13 cellular contexts compared by ENCODE assay signal in the genomic region with DNA sequence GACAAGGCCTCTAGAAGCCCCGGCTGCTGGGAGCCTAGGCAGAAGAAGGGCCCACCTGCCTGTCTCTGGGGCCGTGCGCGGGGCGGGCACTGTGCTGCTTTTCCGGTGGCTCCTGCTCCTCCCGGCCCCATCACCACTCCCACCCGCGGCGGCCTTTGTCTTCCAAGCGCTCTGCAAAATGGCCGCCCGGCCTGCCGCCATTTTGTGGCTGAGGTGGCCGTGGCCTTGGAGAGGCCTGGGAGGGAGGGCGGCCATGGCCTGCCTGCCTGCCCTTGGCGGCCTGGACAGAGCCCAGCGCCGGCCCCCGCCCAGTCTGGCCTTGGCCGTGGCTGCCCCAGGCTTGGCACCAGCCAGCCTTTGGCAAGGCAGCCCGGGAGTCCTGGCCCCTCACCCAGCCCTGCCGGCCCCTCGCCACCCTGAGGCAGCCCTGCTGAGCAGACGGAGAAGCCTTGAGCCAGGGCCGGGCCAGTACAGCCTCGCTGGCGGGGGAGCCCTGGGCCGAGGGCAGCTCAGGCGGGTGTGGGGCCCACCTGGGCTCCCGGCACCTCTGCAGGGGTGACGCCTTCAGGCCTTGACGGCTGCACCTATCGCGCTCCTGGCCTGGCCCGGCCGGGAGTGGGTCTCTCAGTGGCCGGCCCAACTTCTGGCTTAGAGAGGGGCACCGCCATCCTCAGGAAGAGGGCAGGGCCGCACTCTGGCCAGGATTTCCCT. TPM values are rescaled to one million over a fixed set of nuclear protein-coding genes. Genes with fewer than 3 reads are reported as not detected.
DNase-seq lines count a peak whose midpoint lies in the region; ATAC-seq, FAIRE-seq and TF ChIP-seq lines count a peak whose summit lies in the region.
"Had no signal": no experiment of that assay in that cellular context is flagged by ENCODE, and none has a peak within 500 bp of the region (broad histone marks: within the 10 kb centered on the region; RNA-seq: fewer than 3 reads in every experiment).

No MANE protein-coding gene starts in this region.

- no peaks in the 10 kb centered on the region for H4K20me1 ChIP-seq in HCT116 (ENCODE audit: insufficient read depth)
- peaks cover 55% of the 10 kb centered on the region for H4K20me1 ChIP-seq in keratinocyte (ENCODE audit: control insufficient read depth, extremely low read depth, insufficient read depth, low read length)

- POLR2A ChIA-PET in HCT116 (lab: Charles Lee), result no interaction called here

- TF ChIP-seq CTCF in HCT116 (IDR thresholded peaks at IDR 0.05 in 2 of 3, conservative IDR thresholded peaks at IDR 0.05 in 1 of 3; ENCODE audit: borderline replicate concordance in 1 of 3, insufficient read depth in 1 of 3, low read depth in 2 of 3, low read length in 2 of 3) (no peak), body of pancreas (IDR thresholded peaks at IDR 0.05) (no peak), keratinocyte (optimal IDR thresholded peaks at IDR 0.05 in 1 of 3, IDR thresholded peaks at IDR 0.05 in 1 of 3, conservative IDR thresholded peaks at IDR 0.05 in 1 of 3; ENCODE audit: extremely low read depth in 1 of 3, insufficient read depth in 2 of 3, low read length in 3 of 3) (no peak)

- no peak for TF ChIP-seq RAD21 in HCT116 (IDR thresholded peaks at IDR 0.05; ENCODE audit: low read depth)

- H3K36me3 ChIP-seq in HCT116 (ENCODE audit: control insufficient read depth in 1 of 2, insufficient read depth in 2 of 2, low read length in 2 of 2) (peaks cover 12 to 33% of the 10 kb centered on the region in 2 experiments; a peak in 3 of 4 replicates), body of pancreas (replicated peaks in 1 of 2; ENCODE audit: insufficient read depth in 1 of 2, low read depth in 2 of 2) (peaks cover 0 to 7% of the 10 kb centered on the region in 2 donors), keratinocyte (ENCODE audit: control insufficient read depth in 2 of 2, extremely low read depth in 1 of 2, insufficient read depth in 2 of 2, low read length in 2 of 2) (peaks cover 23 to 55% of the 10 kb centered on the region in 2 experiments), skeletal muscle satellite cell (ENCODE audit: insufficient read depth, low read length) (peaks cover 92% of the 10 kb centered on the region)
- H3K36me3 ChIP-seq: WERI-Rb-1 had no signal

- H3K9ac ChIP-seq in HCT116 (ENCODE audit: low read length) (no peak overlapping the region), keratinocyte (ENCODE audit: control insufficient read depth, extremely low read depth, insufficient read depth, low read length) (peak overlapping the region; percentile 57), skeletal muscle satellite cell (ENCODE audit: low read depth, low read length) (peak overlapping the region; percentile 66)

- 0 to 15% methylated on average over 4 to 31 of the region's 40 CpGs for WGBS in body of pancreas, 2 donors

- peaks cover 2 to 39% of the 10 kb centered on the region in 2 experiments; a peak in 3 of 4 replicates for H3K4me1 ChIP-seq in HCT116 (ENCODE audit: control insufficient read depth in 1 of 2, insufficient read depth in 2 of 2, low read length in 2 of 2)
- H3K4me1 ChIP-seq in body of pancreas, result peaks cover 94% of the 10 kb centered on the region
- peaks cover 80% of the 10 kb centered on the region for H3K4me1 ChIP-seq in keratinocyte (ENCODE audit: control insufficient read depth, extremely low read depth, insufficient read depth, low read length)
- peaks cover 99% of the 10 kb centered on the region for H3K4me1 ChIP-seq in skeletal muscle satellite cell (ENCODE audit: control insufficient read depth, insufficient read depth, low read length)

- CTCF ChIA-PET in HCT116 (lab: Charles Lee), result no interaction called here

- dilution Hi-C loops in keratinocyte (cut with MboI; ENCODE audit: extremely low pct_ligation_motif_present, low sequenced_read_pairs), result no loop called here

- DNase-seq in HCT116 (ENCODE audit: low read depth, low spot score), result no peak
- DNase-seq in body of pancreas, result peak; percentile 87 to 94 (median 90)
- DNase-seq in keratinocyte (ENCODE audit: low read depth, low spot score), result no peak
- no peak for DNase-seq in stimulated activated CD4-positive, alpha-beta T cell treated with anti-CD3 and anti-CD28 coated beads, Interleukin-4, amount 100 ng/mL, for 4 hours
- DNase-seq in MV-4-11 (lab: John Stamatoyannopoulos, UW), result no peak
- DNase-seq: CD4-positive, CD25-positive, alpha-beta regulatory T cell; Karpas-422; WERI-Rb-1 had no signal

- H3K4me2 ChIP-seq in HCT116 (ENCODE audit: low read length) (no peak overlapping the region), keratinocyte (ENCODE audit: control insufficient read depth, extremely low read depth, insufficient read depth, low read depth, low read length) (peak overlapping the region; percentile 5), skeletal muscle satellite cell (ENCODE audit: low read length) (peak overlapping the region; percentile 39)

- BruUV-seq in HCT116 (replicated peaks; lab: Mats Ljungman, UMichigan), result no TSS peak

- ATAC-seq in HCT116 (no peak), body of pancreas (peak; percentile 66), HG03439 (IDR thresholded peaks at IDR 0.05; ENCODE audit: unreplicated experiment) (no peak), HG02870 (IDR thresholded peaks at IDR 0.05; ENCODE audit: unreplicated experiment) (no peak)
- ATAC-seq: activated T-helper 17 cell treated with anti-CD3 and anti-CD28 coated beads, Interleukin-2, amount 50 U/mL, for 72 hours; stimulated activated effector memory CD8-positive, alpha-beta T cell treated with anti-CD3 and anti-CD28 coated beads, Interleukin-12 subunit alpha, Interleukin-12 subunit beta, amount 100 ng/mL, for 72 hours had no signal

- H3K4me3 ChIP-seq in HCT116 (replicated peaks in 1 of 2; ENCODE audit: low read depth in 1 of 2, low read length in 2 of 2) (no peak overlapping the region), body of pancreas (no peak overlapping the region), keratinocyte (ENCODE audit: control insufficient read depth in 2 of 3, extremely low read depth in 1 of 3, insufficient read depth in 2 of 3, low read depth in 1 of 3, low read length in 3 of 3) (no peak overlapping the region), skeletal muscle satellite cell (ENCODE audit: low read length) (no peak overlapping the region)

- no peak overlapping the region for H2AFZ ChIP-seq in HCT116 (ENCODE audit: low read depth, low read length, poor library complexity, severe bottlenecking)
- H2AFZ ChIP-seq in keratinocyte (ENCODE audit: control insufficient read depth, low read length), result no peak overlapping the region

- H3K27ac ChIP-seq in HCT116 (ENCODE audit: low read depth, low read length) (peak overlapping the region; percentile 38; the same call in 1 of the 2 replicates), body of pancreas (peak overlapping the region; percentile 91 to 98 (median 96)), keratinocyte (ENCODE audit: control insufficient read depth, insufficient read depth, low read length) (peak overlapping the region; percentile 59)
- H3K27ac ChIP-seq: WERI-Rb-1 had no signal

- H3K79me2 ChIP-seq in HCT116 (ENCODE audit: insufficient read depth, low read length), result peaks cover 54% of the 10 kb centered on the region; the same call in 1 of the 2 replicates
- H3K79me2 ChIP-seq in keratinocyte (ENCODE audit: control insufficient read depth, insufficient read depth, low read length), result peaks cover 24% of the 10 kb centered on the region

- H3K9me3 ChIP-seq in HCT116 (ENCODE audit: control insufficient read depth in 1 of 2, insufficient read depth in 1 of 2, low read depth in 1 of 2, low read length in 2 of 2) (no peaks in the 10 kb centered on the region), body of pancreas (no peaks in the 10 kb centered on the region), keratinocyte (ENCODE audit: control insufficient read depth, low read depth, low read length) (no peaks in the 10 kb centered on the region), skeletal muscle satellite cell (replicated peaks; ENCODE audit: low read length) (no peaks in the 10 kb centered on the region)

- H3K9me2 ChIP-seq in HCT116 (ENCODE audit: insufficient read depth), result no peaks in the 10 kb centered on the region

- no peaks in the 10 kb centered on the region for H3K27me3 ChIP-seq in HCT116 (ENCODE audit: insufficient read depth, low read length)
- no peaks in the 10 kb centered on the region for H3K27me3 ChIP-seq in body of pancreas
- no peaks in the 10 kb centered on the region for H3K27me3 ChIP-seq in keratinocyte (ENCODE audit: control insufficient read depth, extremely low read depth, insufficient read depth, low read length)
- H3K27me3 ChIP-seq in skeletal muscle satellite cell (ENCODE audit: control insufficient read depth, insufficient read depth, low read length), result no peaks in the 10 kb centered on the region

- no peak for TF ChIP-seq POLR2A in HCT116 (IDR thresholded peaks at IDR 0.05; ENCODE audit: borderline replicate concordance, extremely low read depth, insufficient read depth, insufficient read length)
- TF ChIP-seq POLR2A in body of pancreas (IDR thresholded peaks at IDR 0.05), result peak; percentile 37 to 54 (median 40)

- peaks cover 2% of the 10 kb centered on the region for H3K9me1 ChIP-seq in keratinocyte (ENCODE audit: control insufficient read depth, extremely low read depth, insufficient read depth, low read length)

- no peak for FAIRE-seq in keratinocyte (lab: Jason Lieb, UNC)

- intact Hi-C loops in HCT116 (cut with micrococcal nuclease), result no loop called here
- intact Hi-C loops in body of pancreas (cut with DNase I), result no loop called here

- RAD21 ChIA-PET in HCT116 (lab: Charles Lee; ENCODE audit: low non-redundant PET in 1 of 2, low total read pairs in 2 of 2, uncharacterized antibody in 2 of 2, unreplicated experiment in 2 of 2), result no interaction called here

TF ChIP-seq in HCT116, 20 proteins besides CTCF, POLR2A, EP300 and RAD21 (continues in another document):
- peak; percentile 64 for TF ChIP-seq YY1 (IDR thresholded peaks at IDR 0.05; ENCODE audit: extremely low read depth, insufficient replicate concordance, low read depth, low read length)
- TF ChIP-seq EZH2 (IDR thresholded peaks at IDR 0.05), result no peak

RNA-seq across cellular contexts. Expression of gene PPARA, which starts 46.0 kb away (rescaled TPM):
- total RNA-seq in HCT116 (2021; ENCODE audit: unreplicated experiment) (14.5 TPM), body of pancreas (10 to 100 TPM; 15.8 to 19.8 TPM)
- 4.8 and 5.6 TPM in 2 replicates for polyA plus RNA-seq in HCT116 (2012)
- 3.8 to 5.7 TPM (median 4.9 TPM) in 3 replicates for polyA plus RNA-seq in keratinocyte
- 3.0 TPM for polyA plus RNA-seq in keratinocyte (2011; ENCODE audit: low read depth)
- 4.3 and 5.2 TPM in 2 replicates for polyA plus RNA-seq in keratinocyte (2011; cell fraction: cytosol; rRNA removed)
- 5.7 TPM in 2 replicates for polyA plus RNA-seq in keratinocyte (2011; cell fraction: nucleus; rRNA removed)
- 5.0 and 6.3 TPM in 2 replicates for polyA plus RNA-seq in keratinocyte (2012; ENCODE audit: low replicate concordance)
- 7.1 to 18.8 TPM (median 10.4 TPM) in 3 replicates for polyA minus RNA-seq in keratinocyte
- polyA minus RNA-seq in keratinocyte (2011; cell fraction: cytosol; rRNA and poly(A)+ RNA removed), result 10.7 TPM
- polyA minus RNA-seq in keratinocyte (2011; cell fraction: nucleus; rRNA and poly(A)+ RNA removed), result 8.8 and 9.4 TPM in 2 replicates
- 9.0 and 14.2 TPM in 2 replicates for total RNA-seq in skeletal muscle satellite cell (2012; rRNA removed)

Comparison
In these comparisons a context has a peak if more than half of its experiments do, and no peak if none do; other contexts are left out.
1. DNase-seq: peak in body of pancreas (4 of 4); none in HCT116 (single experiment), keratinocyte (single experiment), stimulated activated CD4-positive, alpha-beta T cell treated with anti-CD3 and anti-CD28 coated beads, Interleukin-4, amount 100 ng/mL, for 4 hours (0 of 2) and MV-4-11 (single experiment).
2. H3K27ac ChIP-seq: peak in every context shown above with its lines; median percentile 96 in body of pancreas; 59 in keratinocyte; 38 in HCT116.